24 cellular contexts compared by ENCODE assay signal in genomic region chr19:4025317-4025716, GRCh38. TPM values are rescaled to one million over a fixed set of nuclear protein-coding genes. Genes with fewer than 3 reads are reported as not detected.
DNase-seq lines count a peak whose midpoint lies in the region; ATAC-seq and TF ChIP-seq lines count a peak whose summit lies in the region.
"Had no signal": no experiment of that assay in that cellular context is flagged by ENCODE, and none has a peak within 500 bp of the region (broad histone marks: within the 10 kb centered on the region; RNA-seq: fewer than 3 reads in every experiment).

No MANE protein-coding gene starts in this region.

- peaks cover 0 to 4% of the 10 kb centered on the region in 2 donors for H3K4me1 Mint-ChIP-seq in natural killer cell
- H3K4me1 Mint-ChIP-seq in natural killer cell treated with Interleukin-12 subunit alpha and Interleukin-12 subunit beta and Interleukin-15 and Interleukin-18, amount 100 ng/mL, for 72 hours (ENCODE audit: low read depth in 2 of 2): peaks cover 0 to 3% of the 10 kb centered on the region in 2 donors
- no peaks in the 10 kb centered on the region for H3K4me1 Mint-ChIP-seq in nephron progenitor cell
- H3K4me1 Mint-ChIP-seq: CD14-positive monocyte had no signal

- no peaks in the 10 kb centered on the region for H3K4me1 ChIP-seq in upper lobe of right lung
- H3K4me1 ChIP-seq: A549; BE2C; BLaER1 treated with 17β-estradiol and CSF1 and Interleukin-3, amounts not matched to agents 10 nM and 100 nM had no signal

- ATAC-seq in natural killer cell (peak in 2 of 3 donors; percentile 18 to 24), esophagus mucosa (peak; percentile 8), upper lobe of right lung (peak; percentile 9), GM18909 (IDR thresholded peaks at IDR 0.05; ENCODE audit: poor library complexity, unreplicated experiment) (no peak)
- ATAC-seq in natural killer cell treated with Interleukin-12 subunit alpha and Interleukin-12 subunit beta and Interleukin-15 and Interleukin-18, amount 100 ng/mL, for 72 hours: no peak
- ATAC-seq: A549 had no signal

- H3K27me3 Mint-ChIP-seq in natural killer cell (ENCODE audit: low read depth in 2 of 2): no peaks in the 10 kb centered on the region
- H3K27me3 Mint-ChIP-seq in natural killer cell treated with Interleukin-12 subunit alpha and Interleukin-12 subunit beta and Interleukin-15 and Interleukin-18, amount 100 ng/mL, for 72 hours: no peaks in the 10 kb centered on the region
- no peaks in the 10 kb centered on the region for H3K27me3 Mint-ChIP-seq in nephron progenitor cell (ENCODE audit: low read depth, poor library complexity)
- H3K27me3 Mint-ChIP-seq: CD4-positive, alpha-beta T cell; CD8-positive, alpha-beta memory T cell had no signal

- H3K9me3 Mint-ChIP-seq in natural killer cell: no peaks in the 10 kb centered on the region
- H3K9me3 Mint-ChIP-seq in natural killer cell treated with Interleukin-12 subunit alpha and Interleukin-12 subunit beta and Interleukin-15 and Interleukin-18, amount 100 ng/mL, for 72 hours: no peaks in the 10 kb centered on the region
- H3K9me3 Mint-ChIP-seq in nephron progenitor cell: peaks cover 5% of the 10 kb centered on the region
- H3K9me3 Mint-ChIP-seq: CD4-positive, alpha-beta T cell had no signal

- peaks cover 29% of the 10 kb centered on the region for H3K36me3 ChIP-seq in upper lobe of right lung

- H3K36me3 Mint-ChIP-seq in natural killer cell (no peaks in the 10 kb centered on the region), nephron progenitor cell (ENCODE audit: low read depth) (peaks cover 59% of the 10 kb centered on the region)
- H3K36me3 Mint-ChIP-seq in natural killer cell treated with Interleukin-12 subunit alpha and Interleukin-12 subunit beta and Interleukin-15 and Interleukin-18, amount 100 ng/mL, for 72 hours: no peaks in the 10 kb centered on the region

- no peak overlapping the region for H3K27ac ChIP-seq in upper lobe of right lung
- H3K27ac ChIP-seq: A549; BLaER1 treated with 17β-estradiol and CSF1 and Interleukin-3, amounts not matched to agents 10 nM and 100 nM; GM23248 had no signal

- H3K27ac Mint-ChIP-seq in natural killer cell: no peak overlapping the region
- no peak overlapping the region for H3K27ac Mint-ChIP-seq in natural killer cell treated with Interleukin-12 subunit alpha and Interleukin-12 subunit beta and Interleukin-15 and Interleukin-18, amount 100 ng/mL, for 72 hours
- peak overlapping the region; percentile 54 for H3K27ac Mint-ChIP-seq in nephron progenitor cell
- H3K27ac Mint-ChIP-seq: CD14-positive monocyte; CD4-positive, alpha-beta T cell had no signal

- H3K9me3 ChIP-seq in upper lobe of right lung: no peaks in the 10 kb centered on the region
- H3K9me3 ChIP-seq: A549, BE2C had no signal

- intact Hi-C loops in natural killer cell (cut with micrococcal nuclease) (no loop called here), upper lobe of right lung (cut with DNase I) (no loop called here)

- H3K4me3 Mint-ChIP-seq in natural killer cell: no peak overlapping the region
- H3K4me3 Mint-ChIP-seq in natural killer cell treated with Interleukin-12 subunit alpha and Interleukin-12 subunit beta and Interleukin-15 and Interleukin-18, amount 100 ng/mL, for 72 hours: no peak overlapping the region
- no peak overlapping the region for H3K4me3 Mint-ChIP-seq in nephron progenitor cell
- H3K4me3 Mint-ChIP-seq: CD14-positive monocyte; CD4-positive, alpha-beta T cell; CD8-positive, alpha-beta memory T cell had no signal

- no peak overlapping the region for H3K4me3 ChIP-seq in upper lobe of right lung
- H3K4me3 ChIP-seq: A549; BLaER1 treated with 17β-estradiol and CSF1 and Interleukin-3, amounts not matched to agents 10 nM and 100 nM; GM23248 had no signal

- no peaks in the 10 kb centered on the region for H3K27me3 ChIP-seq in upper lobe of right lung
- H3K27me3 ChIP-seq: BE2C; BLaER1 treated with 17β-estradiol and CSF1 and Interleukin-3, amounts not matched to agents 10 nM and 100 nM had no signal

- DNase-seq in natural killer cell (no peak), nephron progenitor cell (no peak), upper lobe of right lung (no peak), NCI-H2029 (lab: John Stamatoyannopoulos, UW) (no peak), UCSD-AML1 (lab: John Stamatoyannopoulos, UW; ENCODE audit: unreplicated experiment) (no peak)
- no peak for DNase-seq in natural killer cell treated with Interleukin-12 subunit alpha and Interleukin-12 subunit beta and Interleukin-15 and Interleukin-18, amount 100 ng/mL, for 72 hours (ENCODE audit: low spot score)
- DNase-seq: 8988T; ACHN; AML-193; BE2C; CD4-positive, alpha-beta T cell; CD8-positive, alpha-beta memory T cell; DMS 273 treated with DMSO at 0.1 percent for 48 hours; DMS79; EL; GDM1; GM23248; H7; HCEC 1CT had no signal

- no peak for TF ChIP-seq CTCF in natural killer cell (IDR thresholded peaks at IDR 0.05)
- TF ChIP-seq CTCF in nephron progenitor cell (IDR thresholded peaks at IDR 0.05): no peak
- TF ChIP-seq CTCF in upper lobe of right lung (IDR thresholded peaks at IDR 0.05): no peak

RNA-seq across cellular contexts. Expression of gene PIAS4, which starts 17.8 kb away (rescaled TPM):
- total RNA-seq in natural killer cell (10 to 100 TPM; 25.4 to 39.4 (median 26.8) TPM), esophagus mucosa (19.3 TPM), upper lobe of right lung (25.4 TPM)
- 10 to 100 TPM; 39.4 to 58.6 TPM for total RNA-seq in natural killer cell treated with Interleukin-12 subunit alpha and Interleukin-12 subunit beta and Interleukin-15 and Interleukin-18, amount 100 ng/mL, for 72 hours

RNA-seq across cellular contexts. Expression of gene EEF2, which starts 40.1 kb away (rescaled TPM):
- total RNA-seq in natural killer cell (1,000 to 10,000 TPM; 1,302 to 1,442 (median 1,437) TPM), esophagus mucosa (2,169 TPM), upper lobe of right lung (1,960 TPM)
- 1,000 to 10,000 TPM; 1,877 to 2,672 TPM for total RNA-seq in natural killer cell treated with Interleukin-12 subunit alpha and Interleukin-12 subunit beta and Interleukin-15 and Interleukin-18, amount 100 ng/mL, for 72 hours

RNA-seq across cellular contexts. Expression of gene ZBTB7A, which starts 41.4 kb away (rescaled TPM):
- total RNA-seq in natural killer cell (10 to 100 TPM; 81.6 to 97.7 (median 82.9) TPM), esophagus mucosa (53.7 TPM), upper lobe of right lung (54.3 TPM)
- 10 to 100 TPM; 63.4 to 70.5 TPM for total RNA-seq in natural killer cell treated with Interleukin-12 subunit alpha and Interleukin-12 subunit beta and Interleukin-15 and Interleukin-18, amount 100 ng/mL, for 72 hours

RNA-seq across cellular contexts. Expression of gene DAPK3, which starts 54.4 kb away (rescaled TPM):
- total RNA-seq in natural killer cell: 10 to 100 TPM; 54.3 to 66.4 (median 58.1) TPM
- 10 to 100 TPM; 48.1 to 54.5 TPM for total RNA-seq in natural killer cell treated with Interleukin-12 subunit alpha and Interleukin-12 subunit beta and Interleukin-15 and Interleukin-18, amount 100 ng/mL, for 72 hours
- 28.8 TPM for total RNA-seq in esophagus mucosa
- 70.7 TPM for total RNA-seq in upper lobe of right lung

Comparison
In these comparisons a context has a peak if more than half of its experiments do, and no peak if none do; other contexts are left out.
1. ATAC-seq: peak in natural killer cell (2 of 3), esophagus mucosa (single experiment) and upper lobe of right lung (single experiment); none in natural killer cell treated with Interleukin-12 subunit alpha and Interleukin-12 subunit beta and Interleukin-15 and Interleukin-18, amount 100 ng/mL, for 72 hours (0 of 2) and GM18909 (single experiment).